8 cellular contexts compared by ENCODE assay signal in genomic region chr19:51702103-51702753, GRCh38. TPM values are rescaled to one million over a fixed set of nuclear protein-coding genes. Genes with fewer than 3 reads are reported as not detected.
DNase-seq lines count a peak whose midpoint lies in the region; ATAC-seq and TF ChIP-seq lines count a peak whose summit lies in the region.

No MANE protein-coding gene starts in this region.

- H3K27ac ChIP-seq in HUES64 (ENCODE audit: low read depth, low read length) (peak overlapping the region; percentile 89; the same call in 1 of the 2 replicates), esophagus muscularis mucosa (replicated peaks in 1 of 4) (peak overlapping the region; percentile 88 to 94 (median 92)), muscle layer of colon (ENCODE audit: low read depth, low read length) (peak overlapping the region; percentile 95), testis (peak overlapping the region; percentile 36 to 45)

- TF ChIP-seq EP300 in esophagus muscularis mucosa (IDR thresholded peaks at IDR 0.05), result no peak

- DNase-seq in activated CD8-positive, alpha-beta memory T cell treated with anti-CD3 and anti-CD28 coated beads for 24 hours, result peak; percentile 75
- DNase-seq in esophagus muscularis mucosa (ENCODE audit: extremely low spot score) (peak; percentile 96), testis (peak; percentile 80), SKM-1 (lab: John Stamatoyannopoulos, UW; ENCODE audit: unreplicated experiment) (no peak)

- TF ChIP-seq POLR2A in esophagus muscularis mucosa (IDR thresholded peaks at IDR 0.05; ENCODE audit: low read depth) (no peak), testis (IDR thresholded peaks at IDR 0.05) (no peak)

- WGBS in HUES64, result 16% methylated on average over 27 of the region's 27 CpGs
- whole genome bisulfite sequencing in esophagus muscularis mucosa, result 44% methylated on average over 25 of the region's 27 CpGs
- WGBS in testis, 2 donors, result 43 to 46% methylated on average over 25 to 27 of the region's 27 CpGs

- H3K4me3 ChIP-seq in HUES64 (ENCODE audit: low read length), result peak overlapping the region; percentile 79
- peak overlapping the region in 3 of 4 donors; percentile 62 to 67 (median 65) for H3K4me3 ChIP-seq in esophagus muscularis mucosa
- H3K4me3 ChIP-seq in muscle layer of colon (ENCODE audit: low read depth in 1 of 2, low read length in 2 of 2), result no peak overlapping the region
- peak overlapping the region; percentile 7 to 63 for H3K4me3 ChIP-seq in testis

- TF ChIP-seq CTCF in esophagus muscularis mucosa (IDR thresholded peaks at IDR 0.05) (no peak), testis (IDR thresholded peaks at IDR 0.05) (no peak)

- no peak for ATAC-seq in HG02870 (IDR thresholded peaks at IDR 0.05; ENCODE audit: unreplicated experiment)
- ATAC-seq in GM21423 (IDR thresholded peaks at IDR 0.05; ENCODE audit: unreplicated experiment), result no peak

- H3K36me3 ChIP-seq in HUES64 (ENCODE audit: insufficient read depth, low read length) (peaks cover 44% of the 10 kb centered on the region), esophagus muscularis mucosa (peaks cover 22 to 74% (median 52%) of the 10 kb centered on the region in 4 donors), muscle layer of colon (ENCODE audit: insufficient read depth, low read length) (peaks cover 31% of the 10 kb centered on the region), testis (ENCODE audit: low read depth, missing control alignments) (no peaks in the 10 kb centered on the region)

- H3K27me3 ChIP-seq in HUES64 (ENCODE audit: insufficient read depth, low read length) (no peaks in the 10 kb centered on the region), esophagus muscularis mucosa (no peaks in the 10 kb centered on the region), muscle layer of colon (ENCODE audit: control insufficient read depth in 1 of 2, insufficient read depth in 2 of 2, low read length in 2 of 2) (no peaks in the 10 kb centered on the region), testis (no peaks in the 10 kb centered on the region)

- H3K4me1 ChIP-seq in HUES64 (ENCODE audit: insufficient read depth, low read length), result peaks cover 6% of the 10 kb centered on the region; the same call in 1 of the 2 replicates
- peaks cover 34 to 47% (median 41%) of the 10 kb centered on the region in 4 donors for H3K4me1 ChIP-seq in esophagus muscularis mucosa
- H3K4me1 ChIP-seq in muscle layer of colon (ENCODE audit: insufficient read depth, low read length), result peaks cover 26% of the 10 kb centered on the region
- H3K4me1 ChIP-seq in testis, result peaks cover 11% of the 10 kb centered on the region

- 0 out of 2 replicates have a peak overlapping the region, but pooled peaks have one; percentile 36 for H3K9ac ChIP-seq in HUES64 (ENCODE audit: low read depth, low read length)
- H3K9ac ChIP-seq in muscle layer of colon (ENCODE audit: low read length), result no peak overlapping the region

- no peaks in the 10 kb centered on the region for H3K9me3 ChIP-seq in HUES64 (ENCODE audit: insufficient read depth, low read depth, low read length)
- no peaks in the 10 kb centered on the region for H3K9me3 ChIP-seq in esophagus muscularis mucosa
- H3K9me3 ChIP-seq in muscle layer of colon (ENCODE audit: low read length), result no peaks in the 10 kb centered on the region
- H3K9me3 ChIP-seq in testis, result no peaks in the 10 kb centered on the region

- intact Hi-C loops in esophagus muscularis mucosa (cut with DNase I) (loop anchor here (2.0 to 10.0 kb wide), 2 partner anchors 13 to 337 kb away; partner anchors contain the start of genes CLDND2 and ETFB), testis (cut with DNase I; ENCODE audit: low total_unique reads) (no loop called here)

RNA-seq across cellular contexts. Expression of gene SPACA6, which starts 9.1 kb away (rescaled TPM):
- 5.1 TPM for polyA plus RNA-seq in HUES64 (2013, experiment 1 of 2)
- 4.2 TPM for polyA plus RNA-seq in HUES64 (2013, experiment 2 of 2)
- total RNA-seq in esophagus muscularis mucosa (10 to 100 TPM; 11.8 to 37.8 (median 17.4) TPM), testis (100 to 1,000 TPM in 1 of 2 donors, 10 to 100 TPM in 1; 37.8 to 106 TPM)
- 19.8 TPM for polyA plus RNA-seq in testis (ENCODE audit: insufficient read depth, low read depth, low replicate concordance)

RNA-seq across cellular contexts. Expression of gene HAS1, which starts 21.6 kb away (rescaled TPM):
- not detected for polyA plus RNA-seq in HUES64 (2013, experiment 1 of 2)
- polyA plus RNA-seq in HUES64 (2013, experiment 2 of 2), result not detected
- total RNA-seq in esophagus muscularis mucosa, result 10 to 100 TPM in 1 of 4 donors, 1 to 10 TPM in 1, under 1 TPM in 2; under 0.01 to 28.8 (median 1.3) TPM
- 1 to 10 TPM in 1 of 2 donors, under 1 TPM in 1; 0.99 to 2.1 TPM for total RNA-seq in testis
- 0.44 TPM for polyA plus RNA-seq in testis (ENCODE audit: insufficient read depth, low read depth, low replicate concordance)

RNA-seq across cellular contexts. Expression of gene FPR1, which starts 49.5 kb away (rescaled TPM):
- not detected for polyA plus RNA-seq in HUES64 (2013, experiment 1 of 2)
- not detected for polyA plus RNA-seq in HUES64 (2013, experiment 2 of 2)
- total RNA-seq in esophagus muscularis mucosa (10 to 100 TPM in 2 of 4 donors, 1 to 10 TPM in 2; 3.7 to 38.9 (median 7.7) TPM), testis (1 to 10 TPM; 1.4 to 2.1 TPM)
- 3.5 TPM for polyA plus RNA-seq in testis (ENCODE audit: insufficient read depth, low read depth, low replicate concordance)

RNA-seq across cellular contexts. Expression of gene SIGLEC14, which starts 55.6 kb away (rescaled TPM):
- polyA plus RNA-seq in HUES64 (2013, experiment 1 of 2), result not detected
- polyA plus RNA-seq in HUES64 (2013, experiment 2 of 2), result not detected
- total RNA-seq in esophagus muscularis mucosa (1 to 10 TPM in 3 of 4 donors, not detected in 1; 2.5 to 9.9 (median 5.0) TPM), testis (1 to 10 TPM; 3.7 to 5.7 TPM)
- polyA plus RNA-seq in testis (ENCODE audit: insufficient read depth, low read depth, low replicate concordance), result 1.5 TPM

RNA-seq across cellular contexts. Expression of gene FPR2, which starts 58.8 kb away (rescaled TPM):
- not detected for polyA plus RNA-seq in HUES64 (2013, experiment 1 of 2)
- polyA plus RNA-seq in HUES64 (2013, experiment 2 of 2), result not detected
- 1 to 10 TPM in 2 of 4 donors, under 1 TPM in 1, not detected in 1; 0.29 to 9.1 (median 1.5) TPM for total RNA-seq in esophagus muscularis mucosa
- under 1 TPM; 0.19 to 0.31 TPM for total RNA-seq in testis
- 1.3 TPM for polyA plus RNA-seq in testis (ENCODE audit: insufficient read depth, low read depth, low replicate concordance)

Comparison
In these comparisons a context has a peak if more than half of its experiments do, and no peak if none do; other contexts are left out.
1. H3K27ac ChIP-seq: peak in every context shown above with its lines; median percentile 95 in muscle layer of colon; 92 in esophagus muscularis mucosa; 89 in HUES64; 40 in testis.
2. H3K4me3 ChIP-seq: peak in HUES64 (single experiment), esophagus muscularis mucosa (3 of 4) and testis (2 of 2); none in muscle layer of colon (0 of 2).